In genomic region chr22:44172370-44173108, GRCh38 we compare ENCODE assay signal across 10 cellular contexts.
DNase-seq lines count a peak whose midpoint lies in the region; ATAC-seq and TF ChIP-seq lines count a peak whose summit lies in the region.
"Had no signal": no experiment of that assay in that cellular context is flagged by ENCODE, and none has a peak within 500 bp of the region (broad histone marks: within the 10 kb centered on the region; RNA-seq: fewer than 3 reads in every experiment).

No MANE protein-coding gene starts in this region.

- ATAC-seq in GM18511 (IDR thresholded peaks at IDR 0.05; ENCODE audit: unreplicated experiment), result peak; percentile 82
- ATAC-seq in memory B cell (ENCODE audit: low read depth), result peak; percentile 99
- ATAC-seq in GM18867 (IDR thresholded peaks at IDR 0.05; ENCODE audit: unreplicated experiment), result no peak
- ATAC-seq in HG03175 (IDR thresholded peaks at IDR 0.05; ENCODE audit: unreplicated experiment), result no peak

- peaks cover 6% of the 10 kb centered on the region for H3K36me3 Mint-ChIP-seq in memory B cell
- H3K36me3 Mint-ChIP-seq: activated naive CD8-positive, alpha-beta T cell treated with anti-CD3 and anti-CD28 coated beads, Interleukin-2, amount 10 ng/mL, durations not matched to agents 7 days and 5 days; natural killer cell treated with Interleukin-12 subunit alpha and Interleukin-12 subunit beta and Interleukin-15 and Interleukin-18, amount 100 ng/mL, for 72 hours had no signal

- H3K9me3 Mint-ChIP-seq in memory B cell, result no peaks in the 10 kb centered on the region
- H3K9me3 Mint-ChIP-seq: activated naive CD8-positive, alpha-beta T cell treated with anti-CD3 and anti-CD28 coated beads, Interleukin-2, amount 10 ng/mL, durations not matched to agents 7 days and 5 days; natural killer cell treated with Interleukin-12 subunit alpha and Interleukin-12 subunit beta and Interleukin-15 and Interleukin-18, amount 100 ng/mL, for 72 hours had no signal

- TF ChIP-seq CTCF in HL-60 (IDR thresholded peaks at IDR 0.05; ENCODE audit: insufficient read depth, low read length) (no peak), VCaP (conservative IDR thresholded peaks at IDR 0.05) (no peak)

- peaks cover 17% of the 10 kb centered on the region for H3K4me1 Mint-ChIP-seq in memory B cell

- peak overlapping the region; percentile 52 for H3K4me3 ChIP-seq in HL-60 (replicated peaks; ENCODE audit: insufficient read depth, low read length)

- H3K4me3 Mint-ChIP-seq in memory B cell, result peak overlapping the region; percentile 24
- H3K4me3 Mint-ChIP-seq: activated naive CD8-positive, alpha-beta T cell treated with anti-CD3 and anti-CD28 coated beads, Interleukin-2, amount 10 ng/mL, durations not matched to agents 7 days and 5 days; natural killer cell treated with Interleukin-12 subunit alpha and Interleukin-12 subunit beta and Interleukin-15 and Interleukin-18, amount 100 ng/mL, for 72 hours had no signal

- no peaks in the 10 kb centered on the region for H3K27me3 ChIP-seq in HL-60 (ENCODE audit: insufficient read depth, poor library complexity, severe bottlenecking)

- DNase-seq in HL-60 (ENCODE audit: low read depth in 1 of 2, low spot score in 1 of 2) (peak; percentile 93 to 97), memory B cell (ENCODE audit: low spot score in 2 of 2) (peak; percentile 56 to 58), LoVo (ENCODE audit: low spot score) (no peak), COLO829 (ENCODE audit: low spot score) (no peak)
- DNase-seq: activated naive CD8-positive, alpha-beta T cell treated with anti-CD3 and anti-CD28 coated beads, Interleukin-2, amount 10 ng/mL, durations not matched to agents 7 days and 5 days had no signal

- H3K27ac Mint-ChIP-seq in memory B cell, result peak overlapping the region; percentile 51
- H3K27ac Mint-ChIP-seq: activated naive CD8-positive, alpha-beta T cell treated with anti-CD3 and anti-CD28 coated beads, Interleukin-2, amount 10 ng/mL, durations not matched to agents 7 days and 5 days; natural killer cell treated with Interleukin-12 subunit alpha and Interleukin-12 subunit beta and Interleukin-15 and Interleukin-18, amount 100 ng/mL, for 72 hours had no signal

- no peaks in the 10 kb centered on the region for H3K27me3 Mint-ChIP-seq in memory B cell

- H3K27ac ChIP-seq in HL-60 (replicated peaks) (peak overlapping the region; percentile 96), VCaP (peak overlapping the region; percentile 34)

Comparison
In these comparisons a context has a peak if more than half of its experiments do, and no peak if none do; other contexts are left out.
1. ATAC-seq: peak in GM18511 (single experiment) and memory B cell (single experiment); none in GM18867 (single experiment) and HG03175 (single experiment).
2. DNase-seq: peak in HL-60 (2 of 2) and memory B cell (2 of 2); none in LoVo (single experiment) and COLO829 (single experiment).